In the genomic region with DNA sequence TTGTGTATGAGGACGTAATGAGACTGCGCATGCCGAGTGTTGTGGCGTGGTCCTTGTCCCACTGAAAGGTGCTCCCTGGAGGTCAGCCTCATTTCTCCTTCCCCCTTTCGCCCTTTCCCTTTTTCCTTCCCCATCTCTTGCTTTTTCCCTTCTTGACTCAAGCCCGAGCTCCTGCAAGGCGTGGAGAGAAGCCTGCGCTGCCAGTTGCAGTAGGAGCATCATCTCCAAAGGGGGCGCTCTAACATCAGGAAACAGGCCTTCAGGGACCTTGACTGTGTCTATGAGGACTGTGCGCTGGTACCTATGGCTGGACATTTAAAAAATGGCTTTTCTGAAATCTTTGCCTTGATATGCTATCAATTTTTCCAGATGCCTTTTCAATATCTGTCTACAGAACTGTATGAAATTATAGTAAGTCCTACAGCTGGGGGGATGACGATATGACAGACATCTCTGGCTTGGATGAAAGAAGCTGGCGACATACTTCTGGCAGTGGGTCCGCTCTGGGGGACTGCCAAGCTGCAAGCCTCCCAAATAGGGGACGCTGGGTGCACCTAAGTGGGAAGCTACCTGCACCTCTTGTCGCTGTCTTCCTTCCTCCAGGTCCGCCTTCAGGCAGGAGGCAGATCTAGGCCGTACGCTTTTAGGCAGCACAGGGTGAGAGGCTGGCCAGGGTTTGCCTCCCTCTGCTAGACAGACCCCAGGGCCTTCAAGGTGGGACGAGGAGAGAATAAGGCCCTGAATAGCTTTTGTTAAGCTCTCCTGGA, we compare ENCODE assay signal across 8 cellular contexts.
DNase-seq lines count a peak whose midpoint lies in the region; ATAC-seq and TF ChIP-seq lines count a peak whose summit lies in the region.

No MANE protein-coding gene starts in this region.

- DNase-seq in COLO668 (lab: John Stamatoyannopoulos, UW; ENCODE audit: unreplicated experiment) (peak; percentile 70), NCI-H2227 treated with DMSO at 0.1 percent for 48 hours (lab: John Stamatoyannopoulos, UW) (peak; percentile 48), left kidney (ENCODE audit: low read depth, low spot score) (peak; percentile 93), CD1c-positive myeloid dendritic cell (ENCODE audit: extremely low spot score) (no peak), uterus (no peak)
- no peak for DNase-seq in activated CD8-positive, alpha-beta memory T cell treated with anti-CD3 and anti-CD28 coated beads, Interleukin-2, amount 50 U/mL, for 4 hours

- peak overlapping the region in 4 of 5 experiments; percentile 40 to 65 (median 50) for H3K27ac Mint-ChIP-seq in brain

- no peak overlapping the region for H3K27ac ChIP-seq in uterus

- TF ChIP-seq CTCF in brain (conservative IDR thresholded peaks at IDR 0.05) (peak; percentile 86 to 95), uterus (IDR thresholded peaks at IDR 0.05) (peak in 1 of 4 experiments; percentile 23)

- ATAC-seq in GM21367 (IDR thresholded peaks at IDR 0.05; ENCODE audit: unreplicated experiment) = peak; percentile 58

- no peaks in the 10 kb centered on the region for H3K27me3 ChIP-seq in uterus

- no peak overlapping the region for H3K4me3 ChIP-seq in uterus

- peaks cover 17% of the 10 kb centered on the region for H3K4me1 Mint-ChIP-seq in brain

- peak overlapping the region in 1 of 5 experiments; percentile 1 for H3K4me3 Mint-ChIP-seq in brain

- TF ChIP-seq POLR2A in uterus (IDR thresholded peaks at IDR 0.05) = no peak

- no peaks in the 10 kb centered on the region for H3K9me3 ChIP-seq in uterus

- no peaks in the 10 kb centered on the region for H3K36me3 ChIP-seq in uterus

- H3K4me1 ChIP-seq in uterus = no peaks in the 10 kb centered on the region

- peaks cover 29% of the 10 kb centered on the region for H3K27me3 Mint-ChIP-seq in brain

- intact Hi-C loops in uterus (cut with DNase I; ENCODE audit: low total_unique reads) = no loop called here

- peaks cover 0 to 3% (median 0%) of the 10 kb centered on the region in 5 experiments for H3K9me3 Mint-ChIP-seq in brain

- H3K36me3 Mint-ChIP-seq in brain = no peaks in the 10 kb centered on the region

Comparison
In these comparisons a context has a peak if more than half of its experiments do, and no peak if none do; other contexts are left out.
1. DNase-seq: peak in COLO668 (single experiment), NCI-H2227 treated with DMSO at 0.1 percent for 48 hours (single experiment) and left kidney (single experiment); none in CD1c-positive myeloid dendritic cell (single experiment), uterus (0 of 2) and activated CD8-positive, alpha-beta memory T cell treated with anti-CD3 and anti-CD28 coated beads, Interleukin-2, amount 50 U/mL, for 4 hours (single experiment).